36 cellular contexts compared by ENCODE assay signal in the genomic region with DNA sequence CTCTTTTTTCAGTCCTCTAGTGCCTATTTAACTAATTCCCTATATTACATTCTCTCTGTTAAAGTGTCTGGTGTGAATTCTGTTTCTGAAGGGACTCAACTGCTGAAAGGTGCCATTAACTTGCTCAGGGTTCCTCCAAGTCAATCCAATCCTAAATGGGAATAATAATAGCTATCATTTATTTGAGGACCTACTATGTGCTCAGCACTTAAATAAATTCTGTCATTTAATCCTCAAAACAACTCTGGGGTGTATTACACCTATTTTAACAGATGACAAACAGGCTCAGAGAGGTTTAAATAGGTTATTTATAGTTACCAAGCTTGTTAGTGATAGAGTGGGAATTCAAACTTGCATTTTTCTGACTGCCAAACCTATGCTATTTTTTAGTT.
"Had no signal": no experiment of that assay in that cellular context is flagged by ENCODE, and none has a peak within 500 bp of the region (broad histone marks: within the 10 kb centered on the region; RNA-seq: fewer than 3 reads in every experiment).

No MANE protein-coding gene starts in this region.

- H3K9me3 ChIP-seq: MG63 had no signal

- H3K4me3 ChIP-seq: MG63 had no signal

- DNase-seq: Karpas-422, Kasumi-1, MG63, MM.1S, MV-4-11, NCI-H1048, NCI-H1092, NCI-H1092 treated with DMSO at 0.1 percent for 48 hours, NCI-H1105, NCI-H1105 treated with DMSO at 0.1 percent for 48 hours, NCI-H1417, NCI-H1417 treated with DMSO at 0.1 percent for 48 hours, NCI-H1436, NCI-H1436 treated with DMSO at 0.1 percent for 48 hours, NCI-H146, NCI-H1694, NCI-H1694 treated with DMSO at 0.1 percent for 48 hours, NCI-H187, NCI-H187 treated with DMSO at 0.1 percent for 48 hours, NCI-H1930, NCI-H2029, NCI-H2029 treated with DMSO at 0.1 percent for 48 hours, NCI-H2081, NCI-H2081 treated with DMSO at 0.1 percent for 48 hours, NCI-H2107, NCI-H2171, NCI-H2171 treated with DMSO at 0.1 percent for 48 hours, NCI-H2227 treated with DMSO at 0.1 percent for 48 hours, NCI-H226, NCI-H345, NCI-H446, NCI-H446 treated with DMSO at 0.1 percent for 48 hours, NCI-H510A, NCI-H510A treated with DMSO at 0.1 percent for 48 hours, NCI-H524, NCI-H524 treated with DMSO at 0.1 percent for 48 hours had no signal

- H3K36me3 ChIP-seq: MG63 had no signal

- H3K27me3 ChIP-seq: MG63 had no signal
